ENCODE assay signal across 1 cellular context in the genomic region with DNA sequence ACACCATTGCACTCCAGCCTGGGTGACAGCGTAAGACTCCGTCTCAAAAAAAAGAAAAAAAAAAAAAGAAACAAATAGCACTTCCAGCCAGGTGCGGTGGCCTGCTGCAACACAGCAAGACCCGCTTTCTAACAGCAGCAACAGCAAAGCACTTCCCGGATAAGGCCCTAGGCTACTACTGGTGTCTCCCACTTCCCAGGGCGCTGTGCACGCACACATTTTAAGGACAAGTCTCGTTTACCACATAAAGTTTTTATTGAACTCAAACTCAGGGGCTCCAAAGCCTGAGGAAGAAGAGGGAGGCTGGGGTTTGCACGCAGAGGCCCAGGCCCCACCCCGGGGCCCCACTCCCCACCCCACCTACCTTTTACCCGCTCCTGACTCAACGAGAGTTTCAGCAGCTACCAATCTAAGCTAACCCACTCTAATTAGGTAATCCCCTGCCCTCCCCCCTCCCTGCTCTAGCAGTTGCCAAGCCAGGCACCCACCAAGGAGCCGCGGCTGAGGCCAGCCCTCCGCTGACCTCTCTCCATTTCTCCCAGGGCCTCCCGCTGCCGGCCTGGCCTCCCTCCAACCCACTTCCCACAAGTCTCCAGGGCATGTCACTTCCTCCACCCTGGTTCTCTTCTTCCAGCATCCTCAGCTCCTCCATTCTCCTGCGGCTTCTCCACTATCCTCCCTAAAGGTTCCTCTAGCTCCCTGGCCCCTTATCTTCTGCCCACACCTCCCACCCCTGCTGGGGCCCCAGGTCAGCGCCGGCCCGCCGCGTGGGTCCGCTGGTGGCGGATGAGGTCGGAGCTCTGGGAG.
TF ChIP-seq lines count a peak whose summit lies in the region.

No MANE protein-coding gene starts in this region.

TF ChIP-seq in K562, 482 proteins besides CTCF, POLR2A, EP300 and RAD21 (continues in another document):
- no peak for TF ChIP-seq ZNF239 (CRISPR knock-in tag; IDR thresholded peaks at IDR 0.05)
- no peak for TF ChIP-seq SMARCE1 (IDR thresholded peaks at IDR 0.05)
- TF ChIP-seq RFX5 (IDR thresholded peaks at IDR 0.05; ENCODE audit: low read depth, low read length) = no peak
- 0 out of 2 replicates have a peak, but pooled peaks have one; percentile 29 for TF ChIP-seq POLR2AphosphoS5 (IDR thresholded peaks at IDR 0.05; ENCODE audit: control insufficient read depth, insufficient read depth, low read depth, low read length)
- no peak for TF ChIP-seq PHB (CRISPR knock-in tag; IDR thresholded peaks at IDR 0.05)
- TF ChIP-seq, protein P1, sequence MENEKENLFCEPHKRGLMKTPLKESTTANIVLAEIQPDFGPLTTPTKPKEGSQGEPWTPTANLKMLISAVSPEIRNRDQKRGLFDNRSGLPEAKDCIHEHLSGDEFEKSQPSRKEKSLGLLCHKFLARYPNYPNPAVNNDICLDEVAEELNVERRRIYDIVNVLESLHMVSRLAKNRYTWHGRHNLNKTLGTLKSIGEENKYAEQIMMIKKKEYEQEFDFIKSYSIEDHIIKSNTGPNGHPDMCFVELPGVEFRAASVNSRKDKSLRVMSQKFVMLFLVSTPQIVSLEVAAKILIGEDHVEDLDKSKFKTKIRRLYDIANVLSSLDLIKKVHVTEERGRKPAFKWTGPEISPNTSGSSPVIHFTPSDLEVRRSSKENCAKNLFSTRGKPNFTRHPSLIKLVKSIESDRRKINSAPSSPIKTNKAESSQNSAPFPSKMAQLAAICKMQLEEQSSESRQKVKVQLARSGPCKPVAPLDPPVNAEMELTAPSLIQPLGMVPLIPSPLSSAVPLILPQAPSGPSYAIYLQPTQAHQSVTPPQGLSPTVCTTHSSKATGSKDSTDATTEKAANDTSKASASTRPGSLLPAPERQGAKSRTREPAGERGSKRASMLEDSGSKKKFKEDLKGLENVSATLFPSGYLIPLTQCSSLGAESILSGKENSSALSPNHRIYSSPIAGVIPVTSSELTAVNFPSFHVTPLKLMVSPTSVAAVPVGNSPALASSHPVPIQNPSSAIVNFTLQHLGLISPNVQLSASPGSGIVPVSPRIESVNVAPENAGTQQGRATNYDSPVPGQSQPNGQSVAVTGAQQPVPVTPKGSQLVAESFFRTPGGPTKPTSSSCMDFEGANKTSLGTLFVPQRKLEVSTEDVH (IDR thresholded peaks at IDR 0.05; ENCODE audit: low read depth, partially characterized antibody) = peak; percentile 21
- no peak for TF ChIP-seq NR2C2 (CRISPR knock-in tag; IDR thresholded peaks at IDR 0.05)
- no peak for TF ChIP-seq NR2C2 (tag; IDR thresholded peaks at IDR 0.05)
- TF ChIP-seq, protein P2, sequence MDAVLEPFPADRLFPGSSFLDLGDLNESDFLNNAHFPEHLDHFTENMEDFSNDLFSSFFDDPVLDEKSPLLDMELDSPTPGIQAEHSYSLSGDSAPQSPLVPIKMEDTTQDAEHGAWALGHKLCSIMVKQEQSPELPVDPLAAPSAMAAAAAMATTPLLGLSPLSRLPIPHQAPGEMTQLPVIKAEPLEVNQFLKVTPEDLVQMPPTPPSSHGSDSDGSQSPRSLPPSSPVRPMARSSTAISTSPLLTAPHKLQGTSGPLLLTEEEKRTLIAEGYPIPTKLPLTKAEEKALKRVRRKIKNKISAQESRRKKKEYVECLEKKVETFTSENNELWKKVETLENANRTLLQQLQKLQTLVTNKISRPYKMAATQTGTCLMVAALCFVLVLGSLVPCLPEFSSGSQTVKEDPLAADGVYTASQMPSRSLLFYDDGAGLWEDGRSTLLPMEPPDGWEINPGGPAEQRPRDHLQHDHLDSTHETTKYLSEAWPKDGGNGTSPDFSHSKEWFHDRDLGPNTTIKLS (IDR thresholded peaks at IDR 0.05; ENCODE audit: borderline replicate concordance, low read depth) = no peak
- TF ChIP-seq ZEB2 (IDR thresholded peaks at IDR 0.05) = peak; percentile 29; the same call in 1 of the 2 replicates
- TF ChIP-seq ZNF140 (CRISPR knock-in tag; IDR thresholded peaks at IDR 0.05) = no peak
- TF ChIP-seq MNT (conservative IDR thresholded peaks at IDR 0.05) = no peak
- no peak for TF ChIP-seq SMAD3 (CRISPR knock-in tag; conservative IDR thresholded peaks at IDR 0.05)
- TF ChIP-seq MTA2 (IDR thresholded peaks at IDR 0.05; ENCODE audit: low read depth) = no peak
- no peak for TF ChIP-seq KDM4B (IDR thresholded peaks at IDR 0.05; ENCODE audit: borderline replicate concordance in 2 of 2, low read depth in 1 of 2)
- no peak for TF ChIP-seq SRSF3 (IDR thresholded peaks at IDR 0.05; ENCODE audit: insufficient read depth, low read length)
- TF ChIP-seq, protein P3, sequence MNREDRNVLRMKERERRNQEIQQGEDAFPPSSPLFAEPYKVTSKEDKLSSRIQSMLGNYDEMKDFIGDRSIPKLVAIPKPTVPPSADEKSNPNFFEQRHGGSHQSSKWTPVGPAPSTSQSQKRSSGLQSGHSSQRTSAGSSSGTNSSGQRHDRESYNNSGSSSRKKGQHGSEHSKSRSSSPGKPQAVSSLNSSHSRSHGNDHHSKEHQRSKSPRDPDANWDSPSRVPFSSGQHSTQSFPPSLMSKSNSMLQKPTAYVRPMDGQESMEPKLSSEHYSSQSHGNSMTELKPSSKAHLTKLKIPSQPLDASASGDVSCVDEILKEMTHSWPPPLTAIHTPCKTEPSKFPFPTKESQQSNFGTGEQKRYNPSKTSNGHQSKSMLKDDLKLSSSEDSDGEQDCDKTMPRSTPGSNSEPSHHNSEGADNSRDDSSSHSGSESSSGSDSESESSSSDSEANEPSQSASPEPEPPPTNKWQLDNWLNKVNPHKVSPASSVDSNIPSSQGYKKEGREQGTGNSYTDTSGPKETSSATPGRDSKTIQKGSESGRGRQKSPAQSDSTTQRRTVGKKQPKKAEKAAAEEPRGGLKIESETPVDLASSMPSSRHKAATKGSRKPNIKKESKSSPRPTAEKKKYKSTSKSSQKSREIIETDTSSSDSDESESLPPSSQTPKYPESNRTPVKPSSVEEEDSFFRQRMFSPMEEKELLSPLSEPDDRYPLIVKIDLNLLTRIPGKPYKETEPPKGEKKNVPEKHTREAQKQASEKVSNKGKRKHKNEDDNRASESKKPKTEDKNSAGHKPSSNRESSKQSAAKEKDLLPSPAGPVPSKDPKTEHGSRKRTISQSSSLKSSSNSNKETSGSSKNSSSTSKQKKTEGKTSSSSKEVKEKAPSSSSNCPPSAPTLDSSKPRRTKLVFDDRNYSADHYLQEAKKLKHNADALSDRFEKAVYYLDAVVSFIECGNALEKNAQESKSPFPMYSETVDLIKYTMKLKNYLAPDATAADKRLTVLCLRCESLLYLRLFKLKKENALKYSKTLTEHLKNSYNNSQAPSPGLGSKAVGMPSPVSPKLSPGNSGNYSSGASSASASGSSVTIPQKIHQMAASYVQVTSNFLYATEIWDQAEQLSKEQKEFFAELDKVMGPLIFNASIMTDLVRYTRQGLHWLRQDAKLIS (CRISPR knock-in tag; IDR thresholded peaks at IDR 0.05) = no peak
- TF ChIP-seq CHD4 (IDR thresholded peaks at IDR 0.05; ENCODE audit: insufficient read depth, insufficient replicate concordance, low read depth, low read length, poor library complexity, severe bottlenecking) = no peak
- no peak for TF ChIP-seq FOS (IDR thresholded peaks at IDR 0.05; ENCODE audit: extremely low read depth, insufficient read length)
- no peak for TF ChIP-seq ZBTB1 (CRISPR knock-in tag; IDR thresholded peaks at IDR 0.05; ENCODE audit: borderline replicate concordance, low read depth)
- peak; percentile 66 for TF ChIP-seq NFIC (IDR thresholded peaks at IDR 0.05)
- TF ChIP-seq DDX20 (tag; IDR thresholded peaks at IDR 0.05; ENCODE audit: low read depth) = no peak
- no peak for TF ChIP-seq NR3C1 (CRISPR knock-in tag; IDR thresholded peaks at IDR 0.05)
- no peak for TF ChIP-seq SRSF9 (IDR thresholded peaks at IDR 0.05; ENCODE audit: borderline replicate concordance, low read depth, low read length)
- TF ChIP-seq ZNF444 (CRISPR knock-in tag; IDR thresholded peaks at IDR 0.05) = no peak
- TF ChIP-seq ZBTB8A (IDR thresholded peaks at IDR 0.05; ENCODE audit: partially characterized antibody) = no peak
- peak; percentile 50; the same call in 1 of the 2 replicates for TF ChIP-seq ZBTB7A (IDR thresholded peaks at IDR 0.05; ENCODE audit: borderline replicate concordance, control insufficient read depth, low read depth, low read length)
- TF ChIP-seq, protein P4, sequence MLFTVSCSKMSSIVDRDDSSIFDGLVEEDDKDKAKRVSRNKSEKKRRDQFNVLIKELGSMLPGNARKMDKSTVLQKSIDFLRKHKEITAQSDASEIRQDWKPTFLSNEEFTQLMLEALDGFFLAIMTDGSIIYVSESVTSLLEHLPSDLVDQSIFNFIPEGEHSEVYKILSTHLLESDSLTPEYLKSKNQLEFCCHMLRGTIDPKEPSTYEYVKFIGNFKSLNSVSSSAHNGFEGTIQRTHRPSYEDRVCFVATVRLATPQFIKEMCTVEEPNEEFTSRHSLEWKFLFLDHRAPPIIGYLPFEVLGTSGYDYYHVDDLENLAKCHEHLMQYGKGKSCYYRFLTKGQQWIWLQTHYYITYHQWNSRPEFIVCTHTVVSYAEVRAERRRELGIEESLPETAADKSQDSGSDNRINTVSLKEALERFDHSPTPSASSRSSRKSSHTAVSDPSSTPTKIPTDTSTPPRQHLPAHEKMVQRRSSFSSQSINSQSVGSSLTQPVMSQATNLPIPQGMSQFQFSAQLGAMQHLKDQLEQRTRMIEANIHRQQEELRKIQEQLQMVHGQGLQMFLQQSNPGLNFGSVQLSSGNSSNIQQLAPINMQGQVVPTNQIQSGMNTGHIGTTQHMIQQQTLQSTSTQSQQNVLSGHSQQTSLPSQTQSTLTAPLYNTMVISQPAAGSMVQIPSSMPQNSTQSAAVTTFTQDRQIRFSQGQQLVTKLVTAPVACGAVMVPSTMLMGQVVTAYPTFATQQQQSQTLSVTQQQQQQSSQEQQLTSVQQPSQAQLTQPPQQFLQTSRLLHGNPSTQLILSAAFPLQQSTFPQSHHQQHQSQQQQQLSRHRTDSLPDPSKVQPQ (CRISPR knock-in tag; IDR thresholded peaks at IDR 0.05; ENCODE audit: borderline replicate concordance) = no peak
- no peak for TF ChIP-seq CHD1 (IDR thresholded peaks at IDR 0.05; ENCODE audit: low read length)
- no peak for TF ChIP-seq ZNF184 (CRISPR knock-in tag; IDR thresholded peaks at IDR 0.05)
- TF ChIP-seq ZNF561 (CRISPR knock-in tag; conservative IDR thresholded peaks at IDR 0.05) = no peak
- TF ChIP-seq SMARCC2 (IDR thresholded peaks at IDR 0.05; ENCODE audit: low read depth) = no peak
- TF ChIP-seq, protein P5, sequence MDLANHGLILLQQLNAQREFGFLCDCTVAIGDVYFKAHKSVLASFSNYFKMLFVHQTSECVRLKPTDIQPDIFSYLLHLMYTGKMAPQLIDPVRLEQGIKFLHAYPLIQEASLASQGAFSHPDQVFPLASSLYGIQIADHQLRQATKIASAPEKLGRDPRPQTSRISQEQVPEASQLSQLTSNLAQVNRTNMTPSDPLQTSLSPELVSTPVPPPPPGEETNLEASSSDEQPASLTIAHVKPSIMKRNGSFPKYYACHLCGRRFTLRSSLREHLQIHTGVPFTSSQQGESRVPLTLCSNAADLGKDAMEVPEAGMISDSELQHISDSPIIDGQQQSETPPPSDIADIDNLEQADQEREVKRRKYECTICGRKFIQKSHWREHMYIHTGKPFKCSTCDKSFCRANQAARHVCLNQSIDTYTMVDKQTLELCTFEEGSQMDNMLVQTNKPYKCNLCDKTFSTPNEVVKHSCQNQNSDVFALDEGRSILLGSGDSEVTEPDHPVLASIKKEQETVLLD (IDR thresholded peaks at IDR 0.05) = peak; percentile 44; the same call in 1 of the 2 replicates
- TF ChIP-seq RUNX1 (IDR thresholded peaks at IDR 0.05; ENCODE audit: low read depth) = no peak
- no peak for TF ChIP-seq GATA2 (CRISPR knock-in tag; IDR thresholded peaks at IDR 0.05)
- no peak for TF ChIP-seq ZNF717 (CRISPR knock-in tag; IDR thresholded peaks at IDR 0.05)
- no peak for TF ChIP-seq HCFC1 (IDR thresholded peaks at IDR 0.05; ENCODE audit: low read depth, low read length)
- no peak for TF ChIP-seq ZNF589 (CRISPR knock-in tag; IDR thresholded peaks at IDR 0.05; ENCODE audit: low read depth)
- peak; percentile 55; the same call in 1 of the 2 replicates for TF ChIP-seq CBFA2T3 (IDR thresholded peaks at IDR 0.05)
- TF ChIP-seq SOX6 (IDR thresholded peaks at IDR 0.05) = no peak
- no peak for TF ChIP-seq CC2D1A (IDR thresholded peaks at IDR 0.05)
- TF ChIP-seq KDM5B (IDR thresholded peaks at IDR 0.05; ENCODE audit: insufficient replicate concordance, low read depth, low read length) = peak; percentile 29
- no peak for TF ChIP-seq ZBED1 (IDR thresholded peaks at IDR 0.05)
- TF ChIP-seq CHD2 (IDR thresholded peaks at IDR 0.05; ENCODE audit: low read depth, low read length) = no peak
- TF ChIP-seq ZNF830 (CRISPR knock-in tag; IDR thresholded peaks at IDR 0.05) = no peak
- TF ChIP-seq BMI1 (IDR thresholded peaks at IDR 0.05; ENCODE audit: low read length) = no peak
- TF ChIP-seq ZNF23 (CRISPR knock-in tag; IDR thresholded peaks at IDR 0.05) = no peak
- no peak for TF ChIP-seq SIN3B (IDR thresholded peaks at IDR 0.05; ENCODE audit: low read depth)
- TF ChIP-seq CEBPB (tag; IDR thresholded peaks at IDR 0.05) = no peak
- TF ChIP-seq MCM7 (IDR thresholded peaks at IDR 0.05) = no peak
- TF ChIP-seq HIVEP1 (CRISPR knock-in tag; IDR thresholded peaks at IDR 0.05) = no peak
- TF ChIP-seq ZNF79 (CRISPR knock-in tag; IDR thresholded peaks at IDR 0.05; ENCODE audit: low read depth) = no peak
- TF ChIP-seq NCOA4 (IDR thresholded peaks at IDR 0.05; ENCODE audit: partially characterized antibody) = no peak
- peak; percentile 30; the same call in 1 of the 2 replicates for TF ChIP-seq TEAD4 (IDR thresholded peaks at IDR 0.05; ENCODE audit: low read length)
- TF ChIP-seq TEAD4 (CRISPR knock-in tag; IDR thresholded peaks at IDR 0.05; ENCODE audit: borderline replicate concordance) = no peak
- TF ChIP-seq ZNF668 (CRISPR knock-in tag; IDR thresholded peaks at IDR 0.05) = no peak
- TF ChIP-seq ZNF143 (CRISPR knock-in tag; IDR thresholded peaks at IDR 0.05) = no peak
- TF ChIP-seq NFE2L1 (tag; IDR thresholded peaks at IDR 0.05; ENCODE audit: borderline replicate concordance, low read depth) = no peak
- no peak for TF ChIP-seq SIRT6 (IDR thresholded peaks at IDR 0.05; ENCODE audit: low read depth, low read length)
- TF ChIP-seq ZNF584 (CRISPR knock-in tag; IDR thresholded peaks at IDR 0.05; ENCODE audit: low read depth) = no peak
- TF ChIP-seq U2AF1 (optimal IDR thresholded peaks at IDR 0.05; ENCODE audit: low read depth, low read length) = no peak
